Comparison of ENCODE assay signal across 8 cellular contexts in the genomic region with DNA sequence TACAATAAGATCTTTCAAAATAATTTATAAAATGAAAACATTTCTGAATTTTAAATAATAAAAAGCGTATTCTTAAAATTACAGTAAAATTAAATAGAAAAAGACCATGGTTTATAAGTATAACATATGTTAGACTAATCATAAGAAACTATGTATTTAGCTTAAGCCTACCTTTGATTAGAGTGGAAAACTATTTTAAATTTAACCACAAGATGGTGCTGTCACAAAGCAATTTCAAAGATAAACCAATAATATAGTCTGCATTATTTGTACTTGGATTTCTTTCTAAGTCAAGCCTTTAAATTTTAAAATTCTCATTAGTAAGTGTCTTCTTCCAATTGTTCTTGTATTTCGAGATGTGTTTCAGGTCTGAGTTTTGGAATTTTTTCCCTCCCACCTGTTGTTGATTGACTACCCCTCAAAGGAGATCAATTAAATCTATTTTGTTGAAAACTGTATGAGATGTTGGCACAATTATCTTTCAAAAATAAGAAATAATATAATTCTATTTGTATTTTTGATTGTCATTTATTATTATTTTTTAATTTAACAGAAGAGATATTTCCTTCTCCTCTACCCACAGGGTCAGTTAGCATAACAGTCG.
DNase-seq lines count a peak whose midpoint lies in the region; ATAC-seq, FAIRE-seq and TF ChIP-seq lines count a peak whose summit lies in the region.

No MANE protein-coding gene starts in this region.

- DNase-seq in M059J (ENCODE audit: low read depth) (peak; percentile 47), amygdala (lab: John Stamatoyannopoulos, UW) (no peak)
- DNase-seq in activated CD8-positive, alpha-beta memory T cell treated with anti-CD3 and anti-CD28 coated beads, Interleukin-2, amount 50 U/mL, for 48 hours, result no peak

- FAIRE-seq in islet of Langerhans (lab: Jason Lieb, UNC), result peak; percentile 98

- peak; percentile 49 for ATAC-seq in GM18909 (IDR thresholded peaks at IDR 0.05; ENCODE audit: poor library complexity, unreplicated experiment)
- ATAC-seq in HG02588 (IDR thresholded peaks at IDR 0.05; ENCODE audit: unreplicated experiment), result no peak

- H3K27ac ChIP-seq in C4-2B (no peak overlapping the region), VCaP (no peak overlapping the region)

- TF ChIP-seq CTCF in C4-2B (conservative IDR thresholded peaks at IDR 0.05) (peak; percentile 78), VCaP (conservative IDR thresholded peaks at IDR 0.05) (peak; percentile 80)
